Comparison of ENCODE assay signal across 14 cellular contexts in genomic region chr3:128493221-128494151, GRCh38. TPM values are rescaled to one million over a fixed set of nuclear protein-coding genes. Genes with fewer than 3 reads are reported as not detected.
DNase-seq lines count a peak whose midpoint lies in the region; ATAC-seq, FAIRE-seq and TF ChIP-seq lines count a peak whose summit lies in the region.
"Had no signal": no experiment of that assay in that cellular context is flagged by ENCODE, and none has a peak within 500 bp of the region (broad histone marks: within the 10 kb centered on the region; RNA-seq: fewer than 3 reads in every experiment).

No MANE protein-coding gene starts in this region.

- H3K27me3 Mint-ChIP-seq in activated naive CD8-positive, alpha-beta T cell: peaks cover 29% of the 10 kb centered on the region
- H3K27me3 Mint-ChIP-seq in activated naive CD8-positive, alpha-beta T cell treated with anti-CD3 and anti-CD28 coated beads for 36 hours: peaks cover 75% of the 10 kb centered on the region
- peaks cover 51 to 74% (median 56%) of the 10 kb centered on the region in 5 donors for H3K27me3 Mint-ChIP-seq in naive thymus-derived CD4-positive, alpha-beta T cell

- ATAC-seq in naive thymus-derived CD4-positive, alpha-beta T cell: no peak
- ATAC-seq in upper lobe of left lung (ENCODE audit: low FRiP score in 2 of 2): no peak
- no peak for ATAC-seq in GM21515 (IDR thresholded peaks at IDR 0.05; ENCODE audit: unreplicated experiment)
- ATAC-seq: left ventricle myocardium superior had no signal

- DNase-seq in activated naive CD8-positive, alpha-beta T cell treated with anti-CD3 and anti-CD28 coated beads for 36 hours: no peak
- DNase-seq in adrenal gland: peak in 4 of 7 donors; percentile 7 to 62 (median 16)
- DNase-seq in naive thymus-derived CD4-positive, alpha-beta T cell: peak in 1 of 9 donors; percentile 20
- peak in 1 of 2 donors; percentile 19 for DNase-seq in upper lobe of left lung
- DNase-seq in AG08395 (ENCODE audit: low spot score): no peak
- DNase-seq in H54 (ENCODE audit: insufficient read length, low spot score): no peak
- DNase-seq: small intestine had no signal

- intact Hi-C loops in adrenal gland (cut with DNase I): loop anchor here (10.0 kb wide), 1 partner anchor 111 kb away; no protein-coding TSS in a partner anchor
- intact Hi-C loops in naive thymus-derived CD4-positive, alpha-beta T cell (cut with micrococcal nuclease): loop anchor here in 1 of 2 donors (5.0 to 10.0 kb wide), 2 partner anchors 269 to 416 kb away; no protein-coding TSS in a partner anchor

- H3K9me3 ChIP-seq in adrenal gland (replicated peaks in 1 of 3) (no peaks in the 10 kb centered on the region), upper lobe of left lung (no peaks in the 10 kb centered on the region)
- H3K9me3 ChIP-seq in naive thymus-derived CD4-positive, alpha-beta T cell (ENCODE audit: control insufficient read depth in 2 of 3, low read length in 3 of 3): no peaks in the 10 kb centered on the region

- H3K4me1 ChIP-seq in adrenal gland (replicated peaks in 1 of 2): peaks cover 14 to 31% of the 10 kb centered on the region in 2 donors
- H3K4me1 ChIP-seq in naive thymus-derived CD4-positive, alpha-beta T cell (ENCODE audit: control insufficient read depth in 2 of 2, insufficient read depth in 2 of 2, low read length in 2 of 2): peaks cover 4 to 34% of the 10 kb centered on the region in 2 donors
- peaks cover 36 to 79% (median 47%) of the 10 kb centered on the region in 4 donors for H3K4me1 ChIP-seq in upper lobe of left lung

- no peak overlapping the region for H3K4me3 ChIP-seq in adrenal gland
- H3K4me3 ChIP-seq in naive thymus-derived CD4-positive, alpha-beta T cell (ENCODE audit: low read length): no peak overlapping the region
- peak overlapping the region; percentile 8 to 69 (median 58) for H3K4me3 ChIP-seq in upper lobe of left lung
- H3K4me3 ChIP-seq: SK-N-MC had no signal

- TF ChIP-seq EP300 in upper lobe of left lung (IDR thresholded peaks at IDR 0.05): no peak

- TF ChIP-seq POLR2A in adrenal gland (IDR thresholded peaks at IDR 0.05) (no peak), upper lobe of left lung (IDR thresholded peaks at IDR 0.05) (no peak), H54 (IDR thresholded peaks at IDR 0.05; ENCODE audit: low read depth, low read length) (no peak)

- H3K36me3 Mint-ChIP-seq in activated naive CD8-positive, alpha-beta T cell: no peaks in the 10 kb centered on the region
- H3K36me3 Mint-ChIP-seq in activated naive CD8-positive, alpha-beta T cell treated with anti-CD3 and anti-CD28 coated beads for 36 hours: no peaks in the 10 kb centered on the region
- H3K36me3 Mint-ChIP-seq in naive thymus-derived CD4-positive, alpha-beta T cell: no peaks in the 10 kb centered on the region

- WGBS in adrenal gland, 4 donors: 18 to 33% (median 24%) methylated on average over 11 to 37 of the region's 37 CpGs
- WGBS in upper lobe of left lung, 2 donors: 20 to 21% methylated on average over 1 to 18 of the region's 37 CpGs

- H3K4me3 Mint-ChIP-seq in activated naive CD8-positive, alpha-beta T cell: peak overlapping the region; percentile 56
- H3K4me3 Mint-ChIP-seq in activated naive CD8-positive, alpha-beta T cell treated with anti-CD3 and anti-CD28 coated beads for 36 hours: no peak overlapping the region
- peak overlapping the region in 8 of 10 donors; percentile 37 to 73 (median 60) for H3K4me3 Mint-ChIP-seq in naive thymus-derived CD4-positive, alpha-beta T cell

- H3K36me3 ChIP-seq in adrenal gland (replicated peaks in 1 of 2) (no peaks in the 10 kb centered on the region), upper lobe of left lung (peaks cover 0 to 10% (median 2%) of the 10 kb centered on the region in 4 donors)
- H3K36me3 ChIP-seq in naive thymus-derived CD4-positive, alpha-beta T cell (ENCODE audit: control insufficient read depth in 2 of 3, insufficient read depth in 3 of 3, low read length in 3 of 3): no peaks in the 10 kb centered on the region

- H3K27me3 ChIP-seq in adrenal gland: peaks cover 71% of the 10 kb centered on the region
- H3K27me3 ChIP-seq in naive thymus-derived CD4-positive, alpha-beta T cell (ENCODE audit: control insufficient read depth in 2 of 2, insufficient read depth in 2 of 2, low read length in 2 of 2): peaks cover 13 to 28% of the 10 kb centered on the region in 2 donors
- peaks cover 0 to 68% (median 44%) of the 10 kb centered on the region in 4 donors for H3K27me3 ChIP-seq in upper lobe of left lung

- POLR2A ChIA-PET in naive thymus-derived CD4-positive, alpha-beta T cell (lab: Charles Lee): interaction anchor here (0.6 kb wide), 1 partner anchor 198 kb away, joined by 3 read pairs; no protein-coding TSS in a partner anchor

- H3K27ac ChIP-seq in adrenal gland (peak overlapping the region in 1 of 5 donors; percentile 41), upper lobe of left lung (peak overlapping the region; percentile 89 to 94 (median 90))
- H3K27ac ChIP-seq in naive thymus-derived CD4-positive, alpha-beta T cell (ENCODE audit: low read depth, low read length): no peak overlapping the region
- H3K27ac ChIP-seq: SK-N-MC had no signal

- H3K9me3 Mint-ChIP-seq in activated naive CD8-positive, alpha-beta T cell (ENCODE audit: low read depth): no peaks in the 10 kb centered on the region
- no peaks in the 10 kb centered on the region for H3K9me3 Mint-ChIP-seq in activated naive CD8-positive, alpha-beta T cell treated with anti-CD3 and anti-CD28 coated beads for 36 hours
- peaks cover 0 to 4% (median 0%) of the 10 kb centered on the region in 11 donors for H3K9me3 Mint-ChIP-seq in naive thymus-derived CD4-positive, alpha-beta T cell

- TF ChIP-seq CTCF in adrenal gland (IDR thresholded peaks at IDR 0.05) (no peak), upper lobe of left lung (IDR thresholded peaks at IDR 0.05) (no peak)

- no peak for FAIRE-seq in H54 (lab: Jason Lieb, UNC)
- FAIRE-seq: small intestine had no signal

- peaks cover 27% of the 10 kb centered on the region for H3K4me1 Mint-ChIP-seq in activated naive CD8-positive, alpha-beta T cell (ENCODE audit: low read depth)
- peaks cover 21% of the 10 kb centered on the region for H3K4me1 Mint-ChIP-seq in activated naive CD8-positive, alpha-beta T cell treated with anti-CD3 and anti-CD28 coated beads for 36 hours
- peaks cover 18 to 38% (median 22%) of the 10 kb centered on the region in 7 donors for H3K4me1 Mint-ChIP-seq in naive thymus-derived CD4-positive, alpha-beta T cell

- CTCF ChIA-PET in naive thymus-derived CD4-positive, alpha-beta T cell (lab: Charles Lee): interaction anchor here (0.6 kb wide), 1 partner anchor 721 kb away, joined by 4 read pairs; no protein-coding TSS in a partner anchor

- no peak overlapping the region for H3K27ac Mint-ChIP-seq in activated naive CD8-positive, alpha-beta T cell
- no peak overlapping the region for H3K27ac Mint-ChIP-seq in activated naive CD8-positive, alpha-beta T cell treated with anti-CD3 and anti-CD28 coated beads for 36 hours
- peak overlapping the region in 1 of 9 donors; percentile 43 for H3K27ac Mint-ChIP-seq in naive thymus-derived CD4-positive, alpha-beta T cell

RNA-seq across cellular contexts. Expression of gene GATA2, which starts 0.5 kb away (rescaled TPM):
- under 1 TPM in 1 of 2 experiments, not detected in 1; 0.24 TPM for total RNA-seq in activated naive CD8-positive, alpha-beta T cell treated with anti-CD3 and anti-CD28 coated beads for 36 hours
- total RNA-seq in adrenal gland (10 to 100 TPM in 3 of 8 donors, 1 to 10 TPM in 5; 4.6 to 28.1 (median 7.4) TPM), upper lobe of left lung (10 to 100 TPM; 17.8 to 97.0 (median 63.0) TPM)
- 10 to 100 TPM in 2 of 3 donors, 1 to 10 TPM in 1; 3.4 to 37.5 (median 11.2) TPM for polyA plus RNA-seq in adrenal gland
- total RNA-seq in naive thymus-derived CD4-positive, alpha-beta T cell: 10 to 100 TPM in 2 of 5 experiments, under 1 TPM in 1, not detected in 2; 0.30 to 70.9 (median 14.0) TPM
- polyA plus RNA-seq in naive thymus-derived CD4-positive, alpha-beta T cell: not detected

RNA-seq across cellular contexts. Expression of gene DNAJB8, which starts 26.8 kb away (rescaled TPM):
- not detected for total RNA-seq in activated naive CD8-positive, alpha-beta T cell treated with anti-CD3 and anti-CD28 coated beads for 36 hours
- not detected for total RNA-seq in adrenal gland
- polyA plus RNA-seq in adrenal gland: not detected
- not detected for total RNA-seq in naive thymus-derived CD4-positive, alpha-beta T cell
- not detected for polyA plus RNA-seq in naive thymus-derived CD4-positive, alpha-beta T cell
- not detected for total RNA-seq in upper lobe of left lung
- total RNA-seq: activated CD8-positive, alpha-beta memory T cell treated with anti-CD3 and anti-CD28 coated beads for 36 hours; left ventricle myocardium superior; M059J had no signal
- polyA plus RNA-seq: CD14-positive monocyte, small intestine had no signal

Comparison
In these comparisons a context has a peak if more than half of its experiments do, and no peak if none do; other contexts are left out.
1. DNase-seq: peak in adrenal gland (4 of 7); none in activated naive CD8-positive, alpha-beta T cell treated with anti-CD3 and anti-CD28 coated beads for 36 hours (single experiment), AG08395 (single experiment) and H54 (single experiment).
2. H3K4me3 ChIP-seq: peak in upper lobe of left lung (4 of 4); none in adrenal gland (0 of 4) and naive thymus-derived CD4-positive, alpha-beta T cell (single experiment).